In genomic region chr1:19423130-19423529, GRCh38 we compare ENCODE assay signal across 16 cellular contexts.
DNase-seq lines count a peak whose midpoint lies in the region; ATAC-seq and FAIRE-seq lines count a peak whose summit lies in the region.
"Had no signal": no experiment of that assay in that cellular context is flagged by ENCODE, and none has a peak within 500 bp of the region (broad histone marks: within the 10 kb centered on the region; RNA-seq: fewer than 3 reads in every experiment).

No MANE protein-coding gene starts in this region.

- FAIRE-seq in islet of Langerhans (lab: Jason Lieb, UNC) = peak; percentile 79

- POLR2A ChIA-PET in activated CD4-positive, alpha-beta T cell treated with anti-CD3 and anti-CD28 coated beads for 36 hours (lab: Charles Lee) = no interaction called here

- H3K36me3 ChIP-seq in subcutaneous abdominal adipose tissue (ENCODE audit: control insufficient read depth in 5 of 5, insufficient read depth in 5 of 5, low read length in 5 of 5) = peaks cover 2 to 15% (median 13%) of the 10 kb centered on the region in 5 donors

- H3K27me3 Mint-ChIP-seq in activated CD4-positive, alpha-beta T cell treated with anti-CD3 and anti-CD28 coated beads for 36 hours = no peaks in the 10 kb centered on the region
- H3K27me3 Mint-ChIP-seq in activated T-helper 1 cell treated with anti-CD3 and anti-CD28 coated beads, Interleukin-12 subunit alpha, Interleukin-12 subunit beta, Interleukin-2, Interleukin-4 antibody, amounts not matched to agents 30 ng/mL and 10 ng/mL and 1 ng/mL, durations not matched to agents 14 hours and 24 hours and 36 hours (ENCODE audit: insufficient read depth) = no peaks in the 10 kb centered on the region

- no peaks in the 10 kb centered on the region for H3K9me3 ChIP-seq in subcutaneous abdominal adipose tissue (ENCODE audit: control insufficient read depth in 5 of 5, low read length in 5 of 5)

- H3K27ac Mint-ChIP-seq in activated CD4-positive, alpha-beta T cell treated with anti-CD3 and anti-CD28 coated beads for 36 hours = peak overlapping the region; percentile 77
- H3K27ac Mint-ChIP-seq in activated T-helper 1 cell treated with anti-CD3 and anti-CD28 coated beads, Interleukin-12 subunit alpha, Interleukin-12 subunit beta, Interleukin-2, Interleukin-4 antibody, amounts not matched to agents 30 ng/mL and 10 ng/mL and 1 ng/mL, durations not matched to agents 14 hours and 24 hours and 36 hours = peak overlapping the region; percentile 18
- H3K27ac Mint-ChIP-seq: mesothelial cell of epicardium had no signal

- CTCF ChIA-PET in activated CD4-positive, alpha-beta T cell treated with anti-CD3 and anti-CD28 coated beads for 36 hours (lab: Charles Lee) = interaction anchor here (0.7 to 1.3 kb wide), 7 partner anchors 12 to 281 kb away, joined by 3 to 5 read pairs (median 3); no protein-coding TSS in a partner anchor

- H3K4me1 Mint-ChIP-seq in activated CD4-positive, alpha-beta T cell treated with anti-CD3 and anti-CD28 coated beads for 36 hours = peaks cover 76% of the 10 kb centered on the region
- H3K4me1 Mint-ChIP-seq in activated T-helper 1 cell treated with anti-CD3 and anti-CD28 coated beads, Interleukin-12 subunit alpha, Interleukin-12 subunit beta, Interleukin-2, Interleukin-4 antibody, amounts not matched to agents 30 ng/mL and 10 ng/mL and 1 ng/mL, durations not matched to agents 14 hours and 24 hours and 36 hours (ENCODE audit: low read depth) = peaks cover 58% of the 10 kb centered on the region

- peaks cover 15% of the 10 kb centered on the region for H3K36me3 Mint-ChIP-seq in activated CD4-positive, alpha-beta T cell treated with anti-CD3 and anti-CD28 coated beads for 36 hours (ENCODE audit: low read depth)
- H3K36me3 Mint-ChIP-seq in activated T-helper 1 cell treated with anti-CD3 and anti-CD28 coated beads, Interleukin-12 subunit alpha, Interleukin-12 subunit beta, Interleukin-2, Interleukin-4 antibody, amounts not matched to agents 30 ng/mL and 10 ng/mL and 1 ng/mL, durations not matched to agents 14 hours and 24 hours and 36 hours (ENCODE audit: low read depth) = peaks cover 13% of the 10 kb centered on the region

- no peaks in the 10 kb centered on the region for H3K27me3 ChIP-seq in subcutaneous abdominal adipose tissue (ENCODE audit: control insufficient read depth in 5 of 5, insufficient read depth in 4 of 5, low read length in 5 of 5)

- intact Hi-C loops in activated CD4-positive, alpha-beta T cell treated with anti-CD3 and anti-CD28 coated beads for 36 hours (cut with DNase I, micrococcal nuclease) = no loop called here
- intact Hi-C loops in activated T-helper 1 cell treated with anti-CD3 and anti-CD28 coated beads, Interleukin-12 subunit alpha, Interleukin-12 subunit beta, Interleukin-2, Interleukin-4 antibody, amounts not matched to agents 30 ng/mL and 10 ng/mL and 1 ng/mL, durations not matched to agents 14 hours and 24 hours and 36 hours (cut with micrococcal nuclease) = no loop called here

- H3K4me3 ChIP-seq in subcutaneous abdominal adipose tissue (ENCODE audit: low read depth in 1 of 5, low read length in 5 of 5) = no peak overlapping the region

- H3K9ac ChIP-seq in subcutaneous abdominal adipose tissue (ENCODE audit: low read length in 5 of 5) = no peak overlapping the region

- peak overlapping the region; percentile 65 for H3K27ac ChIP-seq in subcutaneous abdominal adipose tissue (ENCODE audit: low read depth, low read length)
- H3K27ac ChIP-seq: HL-60 had no signal

- peaks cover 5 to 73% (median 62%) of the 10 kb centered on the region in 5 donors for H3K4me1 ChIP-seq in subcutaneous abdominal adipose tissue (ENCODE audit: control insufficient read depth in 5 of 5, insufficient read depth in 5 of 5, low read length in 5 of 5)

- H3K9me3 Mint-ChIP-seq in activated CD4-positive, alpha-beta T cell treated with anti-CD3 and anti-CD28 coated beads for 36 hours (ENCODE audit: low read depth) = no peaks in the 10 kb centered on the region
- H3K9me3 Mint-ChIP-seq in activated T-helper 1 cell treated with anti-CD3 and anti-CD28 coated beads, Interleukin-12 subunit alpha, Interleukin-12 subunit beta, Interleukin-2, Interleukin-4 antibody, amounts not matched to agents 30 ng/mL and 10 ng/mL and 1 ng/mL, durations not matched to agents 14 hours and 24 hours and 36 hours = no peaks in the 10 kb centered on the region
- H3K9me3 Mint-ChIP-seq: mesothelial cell of epicardium had no signal

- DNase-seq in activated CD4-positive, alpha-beta T cell treated with anti-CD3 and anti-CD28 coated beads for 36 hours = no peak
- DNase-seq in activated CD4-positive, alpha-beta T cell treated with anti-CD3 and anti-CD28 coated beads, Interleukin-2, amount 50 U/mL, for 4 hours = no peak
- DNase-seq in activated T-helper 1 cell treated with anti-CD3 and anti-CD28 coated beads, Interleukin-12 subunit alpha, Interleukin-12 subunit beta, Interleukin-2, Interleukin-4 antibody, amounts not matched to agents 30 ng/mL and 10 ng/mL and 1 ng/mL, durations not matched to agents 14 hours and 24 hours and 36 hours (ENCODE audit: low spot score) = no peak
- DNase-seq in kidney glomerular epithelial cell (lab: John Stamatoyannopoulos, UW) = no peak
- no peak for DNase-seq in NCI-H748 treated with DMSO at 0.1 percent for 48 hours (lab: John Stamatoyannopoulos, UW)
- DNase-seq: 8988T; aorta; DMS 273 treated with DMSO at 0.1 percent for 48 hours; effector memory CD4-positive, alpha-beta T cell; NCI-H2081 treated with DMSO at 0.1 percent for 48 hours; T-helper 2 cell had no signal

- H3K4me3 Mint-ChIP-seq in activated CD4-positive, alpha-beta T cell treated with anti-CD3 and anti-CD28 coated beads for 36 hours = no peak overlapping the region
- no peak overlapping the region for H3K4me3 Mint-ChIP-seq in activated T-helper 1 cell treated with anti-CD3 and anti-CD28 coated beads, Interleukin-12 subunit alpha, Interleukin-12 subunit beta, Interleukin-2, Interleukin-4 antibody, amounts not matched to agents 30 ng/mL and 10 ng/mL and 1 ng/mL, durations not matched to agents 14 hours and 24 hours and 36 hours
- H3K4me3 Mint-ChIP-seq: mesothelial cell of epicardium had no signal

- ATAC-seq in activated CD4-positive, alpha-beta T cell treated with anti-CD3 and anti-CD28 coated beads for 36 hours = no peak
- no peak for ATAC-seq in HG03095 (IDR thresholded peaks at IDR 0.05; ENCODE audit: unreplicated experiment)
